9 cellular contexts compared by ENCODE assay signal in genomic region chr11:8593455-8593854, GRCh38. TPM values are rescaled to one million over a fixed set of nuclear protein-coding genes. Genes with fewer than 3 reads are reported as not detected.
DNase-seq lines count a peak whose midpoint lies in the region; ATAC-seq lines count a peak whose summit lies in the region.
"Had no signal": no experiment of that assay in that cellular context is flagged by ENCODE, and none has a peak within 500 bp of the region (broad histone marks: within the 10 kb centered on the region; RNA-seq: fewer than 3 reads in every experiment).

No MANE protein-coding gene starts in this region.

- peaks cover 6% of the 10 kb centered on the region for H3K4me1 ChIP-seq in endocrine pancreas (ENCODE audit: control insufficient read depth, insufficient read depth, low read length)
- peaks cover 0 to 6% of the 10 kb centered on the region in 2 donors for H3K4me1 ChIP-seq in neuronal stem cell (ENCODE audit: control insufficient read depth in 2 of 2, insufficient read depth in 1 of 2, low read depth in 1 of 2, low read length in 2 of 2)

- H3K27me3 Mint-ChIP-seq in activated T-cell treated with anti-CD3 and anti-CD28 coated beads, Interleukin-2, amount 50 U/mL, for 24 hours, result peaks cover 78% of the 10 kb centered on the region

- H3K4me1 Mint-ChIP-seq in activated T-cell treated with anti-CD3 and anti-CD28 coated beads, Interleukin-2, amount 50 U/mL, for 24 hours (ENCODE audit: low read depth), result peaks cover 10% of the 10 kb centered on the region

- no CpG with 5 or more reads among the region's 7 CpGs for WGBS in neuronal stem cell (ENCODE audit: extremely low coverage in 2 of 2, insufficient read length in 2 of 2, insufficient replicate concordance in 1 of 2), 2 donors

- H3K36me3 Mint-ChIP-seq in activated T-cell treated with anti-CD3 and anti-CD28 coated beads, Interleukin-2, amount 50 U/mL, for 24 hours (ENCODE audit: low read depth), result no peaks in the 10 kb centered on the region

- peak overlapping the region; percentile 63 for H2AK5ac ChIP-seq in neuronal stem cell (ENCODE audit: low read depth, low read length)

- DNase-seq in activated T-cell treated with anti-CD3 and anti-CD28 coated beads, Interleukin-2, amount 50 U/mL, for 24 hours, result no peak
- DNase-seq in activated T-cell treated with anti-CD3 and anti-CD28 coated beads, Interleukin-2, amount 50 U/mL, for 1 hour, result no peak
- DNase-seq in neuronal stem cell (ENCODE audit: low spot score) (no peak), KG1 (lab: John Stamatoyannopoulos, UW) (no peak), COR-L47 (lab: John Stamatoyannopoulos, UW) (no peak), SW 1271 (lab: John Stamatoyannopoulos, UW) (no peak)

- ATAC-seq in HG03571 (IDR thresholded peaks at IDR 0.05; ENCODE audit: unreplicated experiment), result peak; percentile 18

- no peak overlapping the region for H2BK12ac ChIP-seq in neuronal stem cell (ENCODE audit: low read length)

- H2AFZ ChIP-seq in neuronal stem cell (ENCODE audit: low read length), result peak overlapping the region; percentile 99

- H3K27me3 ChIP-seq in endocrine pancreas (ENCODE audit: control insufficient read depth, insufficient read depth, low read length) (no peaks in the 10 kb centered on the region), neuronal stem cell (ENCODE audit: control insufficient read depth in 3 of 3, insufficient read depth in 3 of 3, low read depth in 1 of 3, low read length in 3 of 3) (no peaks in the 10 kb centered on the region)

- no peaks in the 10 kb centered on the region for H3K9me3 ChIP-seq in endocrine pancreas (ENCODE audit: control insufficient read depth, low read length)
- peaks cover 0 to 5% of the 10 kb centered on the region in 2 donors for H3K9me3 ChIP-seq in neuronal stem cell (replicated peaks in 1 of 2; ENCODE audit: control insufficient read depth in 2 of 2, insufficient read depth in 1 of 2, low read depth in 1 of 2, low read length in 2 of 2)

- H4K91ac ChIP-seq in neuronal stem cell (ENCODE audit: low read depth, low read length, poor library complexity), result no peak overlapping the region

- no peaks in the 10 kb centered on the region for H3K9me3 Mint-ChIP-seq in activated T-cell treated with anti-CD3 and anti-CD28 coated beads, Interleukin-2, amount 50 U/mL, for 24 hours
- H3K9me3 Mint-ChIP-seq: activated naive CD4-positive, alpha-beta T cell treated with anti-CD3 and anti-CD28 coated beads, Interleukin-2, amount 50 U/mL, for 72 hours had no signal

- no peak overlapping the region for H2BK120ac ChIP-seq in neuronal stem cell (ENCODE audit: low read depth, low read length)

- no peak overlapping the region for H3K18ac ChIP-seq in neuronal stem cell (ENCODE audit: low read length)

- no peaks in the 10 kb centered on the region for H3K79me1 ChIP-seq in neuronal stem cell (ENCODE audit: low read depth, low read length)

- no peaks in the 10 kb centered on the region for H3K36me3 ChIP-seq in endocrine pancreas (ENCODE audit: control insufficient read depth, insufficient read depth, low read length)
- no peaks in the 10 kb centered on the region for H3K36me3 ChIP-seq in neuronal stem cell (replicated peaks in 1 of 2; ENCODE audit: control insufficient read depth in 2 of 2, insufficient read depth in 2 of 2, low read length in 2 of 2)

- H2BK5ac ChIP-seq in neuronal stem cell (ENCODE audit: low read length), result peak overlapping the region; percentile 95

- H3K23ac ChIP-seq in neuronal stem cell (ENCODE audit: low read depth, low read length, poor library complexity), result no peak overlapping the region

- H3K4me3 ChIP-seq in endocrine pancreas (ENCODE audit: control insufficient read depth, insufficient read depth, low read length) (peak overlapping the region; percentile 84), neuronal stem cell (ENCODE audit: low read length in 2 of 2) (peak overlapping the region; percentile 86 to 88)

- peak overlapping the region; percentile 38 for H3K14ac ChIP-seq in neuronal stem cell (ENCODE audit: low read length)

- H3K4me3 Mint-ChIP-seq in activated T-cell treated with anti-CD3 and anti-CD28 coated beads, Interleukin-2, amount 50 U/mL, for 24 hours, result peak overlapping the region; percentile 72

- peak overlapping the region; percentile 67 for H2BK15ac ChIP-seq in neuronal stem cell (ENCODE audit: low read length)

- no peak overlapping the region for H4K8ac ChIP-seq in neuronal stem cell (ENCODE audit: low read depth, low read length)

- no peak overlapping the region for H3K27ac ChIP-seq in neuronal stem cell (replicated peaks; ENCODE audit: low read length)

- peak overlapping the region; percentile 89 for H3K4me2 ChIP-seq in neuronal stem cell (ENCODE audit: insufficient read depth, low read length, poor library complexity, severe bottlenecking)

- no peak overlapping the region for H3K27ac Mint-ChIP-seq in activated T-cell treated with anti-CD3 and anti-CD28 coated beads, Interleukin-2, amount 50 U/mL, for 24 hours
- H3K27ac Mint-ChIP-seq: activated naive CD4-positive, alpha-beta T cell treated with anti-CD3 and anti-CD28 coated beads, Interleukin-2, amount 50 U/mL, for 72 hours had no signal

- H3K4ac ChIP-seq in neuronal stem cell (ENCODE audit: low read length), result no peak overlapping the region

- peak overlapping the region; percentile 67 for H3K9ac ChIP-seq in endocrine pancreas (ENCODE audit: control insufficient read depth, insufficient read depth, low read length)
- no peak overlapping the region for H3K9ac ChIP-seq in neuronal stem cell (ENCODE audit: low read depth, low read length, poor library complexity)

RNA-seq across cellular contexts. Expression of gene STK33, which starts 0.6 kb away (rescaled TPM):
- 35.2 TPM for polyA plus RNA-seq in neuronal stem cell (2013, experiment 1 of 2)
- 33.3 TPM for polyA plus RNA-seq in neuronal stem cell (2013, experiment 2 of 2)
